In genomic region chr5:35761541-35761940, GRCh38 we compare ENCODE assay signal across 22 cellular contexts.
A peak's percentile ranks its signal among the peaks of the same experiment; 100 is the strongest.
DNase-seq lines count a peak whose midpoint lies in the region; ATAC-seq and TF ChIP-seq lines count a peak whose summit lies in the region.
"Had no signal": no experiment of that assay in that cellular context is flagged by ENCODE, and none has a peak within 500 bp of the region (broad histone marks: within the 10 kb centered on the region; RNA-seq: fewer than 3 reads in every experiment).

No MANE protein-coding gene starts in this region.

- intact Hi-C loops in activated CD4-positive, alpha-beta T cell treated with anti-CD3 and anti-CD28 coated beads for 36 hours (cut with DNase I, micrococcal nuclease), result no loop called here
- intact Hi-C loops in mucosa of descending colon (cut with DNase I, micrococcal nuclease), result no loop called here

- H3K4me3 Mint-ChIP-seq in activated CD4-positive, alpha-beta T cell treated with anti-CD3 and anti-CD28 coated beads for 36 hours, result no peak overlapping the region
- H3K4me3 Mint-ChIP-seq in activated naive CD8-positive, alpha-beta T cell, result no peak overlapping the region
- H3K4me3 Mint-ChIP-seq in activated naive CD8-positive, alpha-beta T cell treated with anti-CD3 and anti-CD28 coated beads, Interleukin-2, amount 50 U/mL, for 24 hours, result no peak overlapping the region
- H3K4me3 Mint-ChIP-seq: B cell, CD14-positive monocyte had no signal

- peaks cover 5% of the 10 kb centered on the region for H3K36me3 Mint-ChIP-seq in activated CD4-positive, alpha-beta T cell treated with anti-CD3 and anti-CD28 coated beads for 36 hours (ENCODE audit: low read depth)
- H3K36me3 Mint-ChIP-seq in activated naive CD8-positive, alpha-beta T cell, result peaks cover 9% of the 10 kb centered on the region
- no peaks in the 10 kb centered on the region for H3K36me3 Mint-ChIP-seq in activated naive CD8-positive, alpha-beta T cell treated with anti-CD3 and anti-CD28 coated beads, Interleukin-2, amount 50 U/mL, for 24 hours (ENCODE audit: low read depth)
- H3K36me3 Mint-ChIP-seq: CD14-positive monocyte had no signal

- no peak for DNase-seq in activated CD4-positive, alpha-beta T cell treated with anti-CD3 and anti-CD28 coated beads for 36 hours
- DNase-seq in activated CD4-positive, alpha-beta T cell treated with anti-CD3 and anti-CD28 coated beads for 4 hours, result no peak
- no peak for DNase-seq in activated naive CD8-positive, alpha-beta T cell treated with anti-CD3 and anti-CD28 coated beads, Interleukin-2, amount 50 U/mL, for 24 hours
- DNase-seq in mucosa of descending colon (no peak), OCI-M2 (lab: John Stamatoyannopoulos, UW; ENCODE audit: unreplicated experiment) (no peak), DMS53 (lab: John Stamatoyannopoulos, UW) (no peak)
- DNase-seq: COR-L47, GOT3, HCEC 1CT, IMR-90, MM.1S, NCI-H1417 treated with DMSO at 0.1 percent for 48 hours, NCI-H1694 treated with DMSO at 0.1 percent for 48 hours, NCI-H2081, NCI-H2227 treated with DMSO at 0.1 percent for 48 hours, NCI-H526 treated with DMSO at 0.1 percent for 48 hours, SHP77 had no signal

- H3K4me3 ChIP-seq in mucosa of descending colon, result no peak overlapping the region
- H3K4me3 ChIP-seq: GM12878 had no signal

- CTCF ChIA-PET in activated CD4-positive, alpha-beta T cell treated with anti-CD3 and anti-CD28 coated beads for 36 hours (lab: Charles Lee), result interaction anchor here (0.7 to 0.8 kb wide), 2 partner anchors 24 to 85 kb away, joined by 3 read pairs; no protein-coding TSS in a partner anchor

- H3K27me3 Mint-ChIP-seq in activated CD4-positive, alpha-beta T cell treated with anti-CD3 and anti-CD28 coated beads for 36 hours, result no peaks in the 10 kb centered on the region
- no peaks in the 10 kb centered on the region for H3K27me3 Mint-ChIP-seq in activated naive CD8-positive, alpha-beta T cell
- H3K27me3 Mint-ChIP-seq in activated naive CD8-positive, alpha-beta T cell treated with anti-CD3 and anti-CD28 coated beads, Interleukin-2, amount 50 U/mL, for 24 hours, result no peaks in the 10 kb centered on the region
- H3K27me3 Mint-ChIP-seq: B cell had no signal

- no peak for TF ChIP-seq CTCF in mucosa of descending colon (IDR thresholded peaks at IDR 0.05)

- no peaks in the 10 kb centered on the region for H3K9me3 Mint-ChIP-seq in activated CD4-positive, alpha-beta T cell treated with anti-CD3 and anti-CD28 coated beads for 36 hours (ENCODE audit: low read depth)
- H3K9me3 Mint-ChIP-seq in activated naive CD8-positive, alpha-beta T cell (ENCODE audit: low read depth), result peaks cover 4% of the 10 kb centered on the region
- H3K9me3 Mint-ChIP-seq in activated naive CD8-positive, alpha-beta T cell treated with anti-CD3 and anti-CD28 coated beads, Interleukin-2, amount 50 U/mL, for 24 hours, result peaks cover 4% of the 10 kb centered on the region
- H3K9me3 Mint-ChIP-seq: CD14-positive monocyte had no signal

- no peak for ATAC-seq in activated CD4-positive, alpha-beta T cell treated with anti-CD3 and anti-CD28 coated beads for 36 hours
- no peak for ATAC-seq in activated naive CD8-positive, alpha-beta T cell treated with anti-CD3 and anti-CD28 coated beads, Interleukin-2, amount 50 U/mL, for 24 hours
- ATAC-seq in mucosa of descending colon, result peak; percentile 32
- ATAC-seq: GM12878, Panc1 had no signal

- POLR2A ChIA-PET in activated CD4-positive, alpha-beta T cell treated with anti-CD3 and anti-CD28 coated beads for 36 hours (lab: Charles Lee), result no interaction called here

- H3K4me1 ChIP-seq in mucosa of descending colon (ENCODE audit: low read depth), result no peaks in the 10 kb centered on the region

- peak overlapping the region; percentile 1 for H3K27ac Mint-ChIP-seq in activated CD4-positive, alpha-beta T cell treated with anti-CD3 and anti-CD28 coated beads for 36 hours
- H3K27ac Mint-ChIP-seq in activated naive CD8-positive, alpha-beta T cell, result peak overlapping the region; percentile 78
- H3K27ac Mint-ChIP-seq in activated naive CD8-positive, alpha-beta T cell treated with anti-CD3 and anti-CD28 coated beads, Interleukin-2, amount 50 U/mL, for 24 hours, result no peak overlapping the region
- H3K27ac Mint-ChIP-seq: B cell, CD14-positive monocyte had no signal

- no peaks in the 10 kb centered on the region for H3K9me3 ChIP-seq in mucosa of descending colon

- H3K36me3 ChIP-seq in mucosa of descending colon (ENCODE audit: low read depth), result no peaks in the 10 kb centered on the region

- H3K4me1 Mint-ChIP-seq in activated CD4-positive, alpha-beta T cell treated with anti-CD3 and anti-CD28 coated beads for 36 hours, result peaks cover 34% of the 10 kb centered on the region
- peaks cover 51% of the 10 kb centered on the region for H3K4me1 Mint-ChIP-seq in activated naive CD8-positive, alpha-beta T cell (ENCODE audit: low read depth)
- peaks cover 29% of the 10 kb centered on the region for H3K4me1 Mint-ChIP-seq in activated naive CD8-positive, alpha-beta T cell treated with anti-CD3 and anti-CD28 coated beads, Interleukin-2, amount 50 U/mL, for 24 hours
- H3K4me1 Mint-ChIP-seq: B cell, CD14-positive monocyte had no signal
